ENCODE assay signal across 14 cellular contexts in genomic region chr10:30036341-30036740, GRCh38.
"Had no signal": no experiment of that assay in that cellular context is flagged by ENCODE, and none has a peak within 500 bp of the region (broad histone marks: within the 10 kb centered on the region; RNA-seq: fewer than 3 reads in every experiment).

No MANE protein-coding gene starts in this region.

- H3K36me3 Mint-ChIP-seq: activated CD4-positive, alpha-beta memory T cell treated with anti-CD3 and anti-CD28 coated beads for 36 hours; immature natural killer cell; memory B cell; stimulated activated effector memory CD8-positive, alpha-beta T cell treated with anti-CD3 and anti-CD28 coated beads, Interleukin-12 subunit alpha, Interleukin-12 subunit beta, amount 100 ng/mL, for 72 hours had no signal

- H3K27me3 ChIP-seq: tibial artery had no signal

- H3K9me3 ChIP-seq: tibial artery had no signal

- H3K9ac ChIP-seq: parathyroid adenoma had no signal

- H3K4me1 Mint-ChIP-seq: memory B cell had no signal

- H3K27ac Mint-ChIP-seq: activated CD4-positive, alpha-beta memory T cell treated with anti-CD3 and anti-CD28 coated beads for 36 hours; activated T-cell treated with anti-CD3 and anti-CD28 coated beads, Interleukin-2, amount 50 U/mL, for 72 hours; immature natural killer cell; memory B cell had no signal

- H3K9me3 Mint-ChIP-seq: activated CD4-positive, alpha-beta memory T cell treated with anti-CD3 and anti-CD28 coated beads for 36 hours; activated T-cell treated with anti-CD3 and anti-CD28 coated beads, Interleukin-2, amount 50 U/mL, for 72 hours; immature natural killer cell; memory B cell; neural crest cell; stimulated activated effector memory CD8-positive, alpha-beta T cell treated with anti-CD3 and anti-CD28 coated beads, Interleukin-12 subunit alpha, Interleukin-12 subunit beta, amount 100 ng/mL, for 72 hours had no signal

- H3K4me2 ChIP-seq: smooth muscle cell had no signal

- DNase-seq: activated CD4-positive, alpha-beta memory T cell treated with anti-CD3 and anti-CD28 coated beads for 36 hours; activated T-cell treated with anti-CD3 and anti-CD28 coated beads, Interleukin-2, amount 50 U/mL, for 72 hours; central memory CD4-positive, alpha-beta T cell; effector CD8-positive, alpha-beta T cell; immature natural killer cell; tibial artery had no signal

- H3K4me3 Mint-ChIP-seq: activated CD4-positive, alpha-beta memory T cell treated with anti-CD3 and anti-CD28 coated beads for 36 hours; activated T-cell treated with anti-CD3 and anti-CD28 coated beads, Interleukin-2, amount 50 U/mL, for 72 hours; immature natural killer cell; memory B cell; neural crest cell; stimulated activated effector memory CD8-positive, alpha-beta T cell treated with anti-CD3 and anti-CD28 coated beads, Interleukin-12 subunit alpha, Interleukin-12 subunit beta, amount 100 ng/mL, for 72 hours had no signal

- H3K27ac ChIP-seq: coronary artery, epithelial cell of prostate, parathyroid adenoma, tibial artery had no signal

- ATAC-seq: activated CD4-positive, CD25-positive, alpha-beta regulatory T cell treated with anti-CD3 and anti-CD28 coated beads, Interleukin-2, amount 50 U/mL, for 24 hours; activated T-cell treated with anti-CD3 and anti-CD28 coated beads, Interleukin-2, amount 50 U/mL, for 72 hours; stimulated activated effector memory CD8-positive, alpha-beta T cell treated with anti-CD3 and anti-CD28 coated beads, Interleukin-12 subunit alpha, Interleukin-12 subunit beta, amount 100 ng/mL, for 72 hours had no signal

- H3K4me3 ChIP-seq: coronary artery, smooth muscle cell, tibial artery had no signal
